1 cellular context compared by ENCODE assay signal in genomic region chr3:46857485-46858341, GRCh38.
TF ChIP-seq lines count a peak whose summit lies in the region.

No MANE protein-coding gene starts in this region.

TF ChIP-seq in WTC11, 78 proteins besides CTCF, POLR2A, EP300 and RAD21 (continued from another document):
- TF ChIP-seq ATF6 (CRISPR knock-in tag; IDR thresholded peaks at IDR 0.05) (no peak), ZNF512 (CRISPR knock-in tag; IDR thresholded peaks at IDR 0.05; ENCODE audit: borderline replicate concordance) (peak; percentile 65; the same call in 1 of the 2 replicates), ZNF671 (CRISPR knock-in tag; IDR thresholded peaks at IDR 0.05) (no peak), CBFB (CRISPR knock-in tag; IDR thresholded peaks at IDR 0.05; ENCODE audit: low read depth) (no peak), TEAD1 (CRISPR knock-in tag; IDR thresholded peaks at IDR 0.05) (no peak), ZNF416 (CRISPR knock-in tag; IDR thresholded peaks at IDR 0.05) (no peak)
